30 cellular contexts compared by ENCODE assay signal in genomic region chr2:54889053-54889452, GRCh38.
A peak's percentile ranks its signal among the peaks of the same experiment; 100 is the strongest.
DNase-seq lines count a peak whose midpoint lies in the region; ATAC-seq, FAIRE-seq and TF ChIP-seq lines count a peak whose summit lies in the region.
"Had no signal": no experiment of that assay in that cellular context is flagged by ENCODE, and none has a peak within 500 bp of the region (broad histone marks: within the 10 kb centered on the region; RNA-seq: fewer than 3 reads in every experiment).

No MANE protein-coding gene starts in this region.

- H3K79me2 ChIP-seq in K562 (ENCODE audit: control insufficient read depth, insufficient read depth, low read length) = no peaks in the 10 kb centered on the region

- H3K9me3 Mint-ChIP-seq in mesothelial cell of epicardium = peaks cover 18% of the 10 kb centered on the region
- H3K9me3 Mint-ChIP-seq: CD4-positive, alpha-beta memory T cell; CD4-positive, alpha-beta T cell; CD4-positive, CD25-positive, alpha-beta regulatory T cell; CD8-positive, alpha-beta memory T cell; CD8-positive, alpha-beta T cell had no signal

- no peaks in the 10 kb centered on the region for H3K36me3 ChIP-seq in K562 (ENCODE audit: control insufficient read depth, insufficient read depth, low read length)
- H3K36me3 ChIP-seq: BLaER1; BLaER1 treated with 17β-estradiol and CSF1 and Interleukin-3, amounts not matched to agents 10 nM and 100 nM had no signal

- H3K4me2 ChIP-seq in A549 (no peak overlapping the region), K562 (ENCODE audit: insufficient read depth, low read length) (no peak overlapping the region)
- H3K4me2 ChIP-seq: BLaER1; BLaER1 treated with 17β-estradiol and CSF1 and Interleukin-3, amounts not matched to agents 10 nM and 100 nM had no signal

- DNase-seq in A549 (ENCODE audit: low read depth in 1 of 2, low spot score in 1 of 2) (no peak), K562 (ENCODE audit: extremely low read depth in 1 of 4, low spot score in 3 of 4) (no peak), mesothelial cell of epicardium (ENCODE audit: low spot score in 2 of 2, unreplicated experiment in 2 of 2) (no peak)
- DNase-seq: 8988T; ACHN; AML-193; BE2C; C1 segment of cervical spinal cord; Caco-2; Calu3; CD4-positive, alpha-beta memory T cell; CD4-positive, alpha-beta T cell; CD4-positive, CD25-positive, alpha-beta regulatory T cell; CD8-positive, alpha-beta memory T cell; CD8-positive, alpha-beta T cell; COR-L47; DMS 273 treated with DMSO at 0.1 percent for 48 hours; DMS153; DMS53; DMS79; DMS79 treated with DMSO at 0.1 percent for 48 hours; DND-41; EL had no signal

- CTCF ChIA-PET in A549 (lab: Yijun Ruan, JAX) = interaction anchor here (1.2 to 4.8 kb wide), 3 partner anchors 8 to 16 kb away, joined by 4 to 27 read pairs (median 6); no protein-coding TSS in a partner anchor
- CTCF ChIA-PET in K562 (lab: Yijun Ruan, JAX; ENCODE audit: low intra/inter-chr PET ratio) = no interaction called here

- TF ChIP-seq CTCF in A549 (IDR thresholded peaks at IDR 0.05) = no peak
- no peak for TF ChIP-seq CTCF in K562 (IDR thresholded peaks at IDR 0.05 in 2 of 3, conservative IDR thresholded peaks at IDR 0.05 in 1 of 3; ENCODE audit: insufficient read depth in 2 of 3, low read depth in 1 of 3, low read length in 3 of 3)
- no peak for TF ChIP-seq CTCF in mesothelial cell of epicardium (IDR thresholded peaks at IDR 0.05; ENCODE audit: unreplicated experiment)

- H3K9me1 ChIP-seq in K562 (ENCODE audit: control insufficient read depth, insufficient read depth, low read length) = no peaks in the 10 kb centered on the region

- TF ChIP-seq POLR2A in A549 (IDR thresholded peaks at IDR 0.05; ENCODE audit: low read length) = no peak
- no peak for TF ChIP-seq POLR2A in K562 (conservative IDR thresholded peaks at IDR 0.05)

- H3K36me3 Mint-ChIP-seq in mesothelial cell of epicardium = no peaks in the 10 kb centered on the region
- H3K36me3 Mint-ChIP-seq: CD14-positive monocyte; CD4-positive, alpha-beta memory T cell; CD4-positive, CD25-positive, alpha-beta regulatory T cell; CD8-positive, alpha-beta memory T cell; CD8-positive, alpha-beta T cell had no signal

- H3K27ac Mint-ChIP-seq in mesothelial cell of epicardium = no peak overlapping the region
- H3K27ac Mint-ChIP-seq: B cell; CD14-positive monocyte; CD4-positive, alpha-beta memory T cell; CD4-positive, alpha-beta T cell; CD8-positive, alpha-beta memory T cell; CD8-positive, alpha-beta T cell had no signal

- POLR2A ChIA-PET in A549 (lab: Yijun Ruan, JAX) = no interaction called here
- POLR2A ChIA-PET in K562 (lab: Yijun Ruan, JAX) = no interaction called here

- FAIRE-seq in A549 (lab: Jason Lieb, UNC) (no peak), K562 (lab: Jason Lieb, UNC) (no peak)

- H3K9me3 ChIP-seq in A549 (no peaks in the 10 kb centered on the region), K562 (replicated peaks; ENCODE audit: control insufficient read depth, insufficient read depth, low read depth, low read length) (no peaks in the 10 kb centered on the region)
- H3K9me3 ChIP-seq: BE2C; BLaER1; BLaER1 treated with 17β-estradiol and CSF1 and Interleukin-3, amounts not matched to agents 10 nM and 100 nM; Caco-2 had no signal

- TF ChIP-seq EP300 in A549 (IDR thresholded peaks at IDR 0.05) (no peak), K562 (IDR thresholded peaks at IDR 0.05; ENCODE audit: low read length) (no peak)

- ATAC-seq in A549 (no peak), K562 (no peak), GM19035 (IDR thresholded peaks at IDR 0.05; ENCODE audit: unreplicated experiment) (no peak)
- ATAC-seq: CD8-positive, alpha-beta T cell had no signal

- H2AFZ ChIP-seq in K562 (ENCODE audit: low read depth, low read length) = no peak overlapping the region

- in situ Hi-C loops in K562 (cut with MboI) = no loop called here

- no peaks in the 10 kb centered on the region; the same call in 1 of the 2 replicates for H4K20me1 ChIP-seq in K562 (replicated peaks; ENCODE audit: control insufficient read depth, insufficient read depth, low read length)
- H4K20me1 ChIP-seq: BLaER1; BLaER1 treated with 17β-estradiol and CSF1 and Interleukin-3, amounts not matched to agents 10 nM and 100 nM had no signal

- WGBS in A549 (ENCODE audit: missing lambda C conversion rate) = 16% methylated on average over 2 of the region's 2 CpGs
- 5% methylated on average over 2 of the region's 2 CpGs for WGBS in K562 (ENCODE audit: insufficient coverage, low coverage, missing lambda C conversion rate)

- no TSS peak for BruUV-seq in K562 (replicated peaks; lab: Mats Ljungman, UMichigan)

- no peak overlapping the region for H3K4me3 ChIP-seq in A549
- H3K4me3 ChIP-seq in K562 = no peak overlapping the region
- H3K4me3 ChIP-seq: BLaER1; BLaER1 treated with 17β-estradiol and CSF1 and Interleukin-3, amounts not matched to agents 10 nM and 100 nM had no signal

- H3K4me1 ChIP-seq in A549 (no peaks in the 10 kb centered on the region), K562 (replicated peaks in 1 of 2; ENCODE audit: control insufficient read depth in 2 of 2, insufficient read depth in 2 of 2, low read length in 2 of 2) (no peaks in the 10 kb centered on the region; a peak in 1 of 5 replicates)
- H3K4me1 ChIP-seq: BE2C; BLaER1; BLaER1 treated with 17β-estradiol and CSF1 and Interleukin-3, amounts not matched to agents 10 nM and 100 nM; Caco-2 had no signal

- H3K27ac ChIP-seq in A549 = no peak overlapping the region
- H3K27ac ChIP-seq in K562 (ENCODE audit: extremely low read depth, low read depth, low read length) = no peak overlapping the region
- H3K27ac ChIP-seq: 22Rv1; BLaER1; BLaER1 treated with 17β-estradiol and CSF1 and Interleukin-3, amounts not matched to agents 10 nM and 100 nM; C4-2B had no signal

- intact Hi-C loops in K562 (cut with micrococcal nuclease) = no loop called here

- peaks cover 15% of the 10 kb centered on the region for H3K27me3 Mint-ChIP-seq in mesothelial cell of epicardium (ENCODE audit: low read depth)
- H3K27me3 Mint-ChIP-seq: B cell had no signal

- no peak for TF ChIP-seq RAD21 in A549 (conservative IDR thresholded peaks at IDR 0.05 in 1 of 2, IDR thresholded peaks at IDR 0.05 in 1 of 2)
- TF ChIP-seq RAD21 in K562 (CRISPR knock-in tag; conservative IDR thresholded peaks at IDR 0.05 in 1 of 2, IDR thresholded peaks at IDR 0.05 in 1 of 2) = no peak

- H3K4me1 Mint-ChIP-seq in mesothelial cell of epicardium = no peaks in the 10 kb centered on the region
- H3K4me1 Mint-ChIP-seq: B cell; CD14-positive monocyte; CD4-positive, alpha-beta memory T cell; CD4-positive, CD25-positive, alpha-beta regulatory T cell; CD8-positive, alpha-beta memory T cell had no signal

- H3K4me3 Mint-ChIP-seq in mesothelial cell of epicardium = no peak overlapping the region
- H3K4me3 Mint-ChIP-seq: B cell; CD14-positive monocyte; CD4-positive, alpha-beta memory T cell; CD4-positive, alpha-beta T cell; CD4-positive, CD25-positive, alpha-beta regulatory T cell; CD8-positive, alpha-beta memory T cell; CD8-positive, alpha-beta T cell had no signal

- no peak overlapping the region for H3K9ac ChIP-seq in K562 (ENCODE audit: insufficient read depth in 1 of 2, low read depth in 2 of 2, low read length in 2 of 2)
- H3K9ac ChIP-seq: BLaER1; BLaER1 treated with 17β-estradiol and CSF1 and Interleukin-3, amounts not matched to agents 10 nM and 100 nM had no signal

- H3K27me3 ChIP-seq in K562 (ENCODE audit: control insufficient read depth in 2 of 2, insufficient read depth in 2 of 2, low read length in 2 of 2) = peaks cover 8 to 15% of the 10 kb centered on the region in 2 experiments; a peak in 3 of 5 replicates
- H3K27me3 ChIP-seq: BE2C; BLaER1; BLaER1 treated with 17β-estradiol and CSF1 and Interleukin-3, amounts not matched to agents 10 nM and 100 nM had no signal

TF ChIP-seq in A549, 52 proteins besides CTCF, POLR2A, EP300 and RAD21:
- TF ChIP-seq ZC3H11A (IDR thresholded peaks at IDR 0.05) = no peak
- TF ChIP-seq KDM1A (IDR thresholded peaks at IDR 0.05; ENCODE audit: low read depth) = no peak
- no peak for TF ChIP-seq TFCP2L1 (CRISPR knock-in tag; IDR thresholded peaks at IDR 0.05)
- TF ChIP-seq BHLHE40 (IDR thresholded peaks at IDR 0.05; ENCODE audit: low read depth, low read length) = no peak
- TF ChIP-seq SREBF2 (IDR thresholded peaks at IDR 0.05) = no peak
- TF ChIP-seq MAFK (IDR thresholded peaks at IDR 0.05; ENCODE audit: partially characterized antibody) = no peak
- peak; percentile 72; the same call in 1 of the 2 replicates for TF ChIP-seq CBX8 (IDR thresholded peaks at IDR 0.05)

TF ChIP-seq in K562, 482 proteins besides CTCF, POLR2A, EP300 and RAD21:
- TF ChIP-seq EHMT2 (IDR thresholded peaks at IDR 0.05) (no peak), CHD2 (IDR thresholded peaks at IDR 0.05; ENCODE audit: low read depth, low read length) (no peak), CBX8 (IDR thresholded peaks at IDR 0.05; ENCODE audit: borderline replicate concordance, extremely low read depth, low read depth, low read length, poor library complexity, severe bottlenecking) (peak; percentile 89)

Comparison
In these comparisons a context has a peak if more than half of its experiments do, and no peak if none do; other contexts are left out.
1. Of the 35 proteins assayed by ChIP-seq in both K562 and A549: peak only in K562: none; only in A549: none; in both: CBX8; in neither: 34.